ENCODE assay signal across 14 cellular contexts in the genomic region with DNA sequence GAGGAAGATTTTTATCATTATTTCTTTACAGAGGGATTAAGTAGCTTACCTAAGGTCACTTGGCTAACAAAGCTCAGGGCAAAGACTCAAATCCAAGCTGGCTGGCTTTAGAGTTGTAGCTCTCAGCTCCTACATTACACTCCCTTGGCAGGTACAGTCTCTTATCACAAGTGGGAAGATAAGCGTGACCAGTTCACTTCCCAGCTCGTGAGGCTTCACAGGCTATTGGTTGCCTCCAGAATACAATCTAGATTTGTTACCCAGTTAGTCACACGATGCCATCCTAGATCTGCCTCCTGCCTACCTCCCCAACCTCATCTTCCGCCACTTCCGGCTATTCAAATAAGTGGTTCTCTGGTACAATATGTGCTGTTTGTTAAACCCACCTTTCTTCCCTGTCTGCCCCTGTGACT. TPM values are rescaled to one million over a fixed set of nuclear protein-coding genes. Genes with fewer than 3 reads are reported as not detected.
DNase-seq lines count a peak whose midpoint lies in the region; ATAC-seq and TF ChIP-seq lines count a peak whose summit lies in the region.
"Had no signal": no experiment of that assay in that cellular context is flagged by ENCODE, and none has a peak within 500 bp of the region (broad histone marks: within the 10 kb centered on the region; RNA-seq: fewer than 3 reads in every experiment).

No MANE protein-coding gene starts in this region.

- H3K36me3 ChIP-seq in adrenal gland (replicated peaks in 1 of 2) (no peaks in the 10 kb centered on the region), esophagus squamous epithelium (no peaks in the 10 kb centered on the region)

- intact Hi-C loops in adrenal gland (cut with DNase I) (no loop called here), esophagus squamous epithelium (cut with DNase I) (no loop called here)

- H3K4me1 ChIP-seq in adrenal gland (replicated peaks in 1 of 2), result peaks cover 0 to 3% of the 10 kb centered on the region in 2 donors
- H3K4me1 ChIP-seq in esophagus squamous epithelium, result no peaks in the 10 kb centered on the region

- no peaks in the 10 kb centered on the region for H3K36me3 Mint-ChIP-seq in memory B cell
- no peaks in the 10 kb centered on the region for H3K36me3 Mint-ChIP-seq in stimulated activated effector memory CD8-positive, alpha-beta T cell treated with anti-CD3 and anti-CD28 coated beads, Interleukin-12 subunit alpha, Interleukin-12 subunit beta, amount 100 ng/mL, for 72 hours
- H3K36me3 Mint-ChIP-seq: WTC11 had no signal

- no peak for DNase-seq in memory B cell (ENCODE audit: low spot score in 2 of 2)
- DNase-seq in hypothalamus (lab: John Stamatoyannopoulos, UW), result no peak
- no peak for DNase-seq in stimulated activated effector memory CD8-positive, alpha-beta T cell treated with anti-CD3 and anti-CD28 coated beads, Interleukin-12 subunit alpha, Interleukin-12 subunit beta, amount 100 ng/mL, for 72 hours (ENCODE audit: low spot score in 2 of 2)
- DNase-seq in adrenal gland, result no peak
- no peak for DNase-seq in esophagus squamous epithelium (lab: John Stamatoyannopoulos, UW)
- DNase-seq: activated naive CD4-positive, alpha-beta T cell; DMS79; GOT3; NCI-H774; occipital lobe had no signal

- H3K9me3 ChIP-seq in adrenal gland (replicated peaks in 1 of 3), result no peaks in the 10 kb centered on the region
- no peaks in the 10 kb centered on the region for H3K9me3 ChIP-seq in esophagus squamous epithelium

- no peak overlapping the region for H3K27ac Mint-ChIP-seq in memory B cell
- H3K27ac Mint-ChIP-seq in stimulated activated effector memory CD8-positive, alpha-beta T cell treated with anti-CD3 and anti-CD28 coated beads, Interleukin-12 subunit alpha, Interleukin-12 subunit beta, amount 100 ng/mL, for 72 hours, result no peak overlapping the region
- H3K27ac Mint-ChIP-seq: WTC11 had no signal

- ATAC-seq in GM18517 (IDR thresholded peaks at IDR 0.05; ENCODE audit: unreplicated experiment) (peak; percentile 50), GM21423 (IDR thresholded peaks at IDR 0.05; ENCODE audit: unreplicated experiment) (peak; percentile 63), HG03469 (IDR thresholded peaks at IDR 0.05; ENCODE audit: unreplicated experiment) (peak; percentile 49), memory B cell (ENCODE audit: low read depth) (peak; percentile 64)
- no peak for ATAC-seq in stimulated activated effector memory CD8-positive, alpha-beta T cell treated with anti-CD3 and anti-CD28 coated beads, Interleukin-12 subunit alpha, Interleukin-12 subunit beta, amount 100 ng/mL, for 72 hours
- ATAC-seq: WTC11 had no signal

- no peak overlapping the region for H3K4me3 Mint-ChIP-seq in memory B cell
- H3K4me3 Mint-ChIP-seq in stimulated activated effector memory CD8-positive, alpha-beta T cell treated with anti-CD3 and anti-CD28 coated beads, Interleukin-12 subunit alpha, Interleukin-12 subunit beta, amount 100 ng/mL, for 72 hours, result no peak overlapping the region
- H3K4me3 Mint-ChIP-seq: WTC11 had no signal

- TF ChIP-seq CTCF in adrenal gland (IDR thresholded peaks at IDR 0.05), result no peak
- no peak for TF ChIP-seq CTCF in esophagus squamous epithelium (IDR thresholded peaks at IDR 0.05)

- no peak overlapping the region for H3K27ac ChIP-seq in adrenal gland
- H3K27ac ChIP-seq in esophagus squamous epithelium, result no peak overlapping the region

- WGBS in adrenal gland, 4 donors, result 54 to 66% (median 57%) methylated on average over 5 of the region's 5 CpGs
- 42 to 55% methylated on average over 5 of the region's 5 CpGs for WGBS in esophagus squamous epithelium, 2 donors

- no peaks in the 10 kb centered on the region for H3K9me3 Mint-ChIP-seq in memory B cell
- H3K9me3 Mint-ChIP-seq in stimulated activated effector memory CD8-positive, alpha-beta T cell treated with anti-CD3 and anti-CD28 coated beads, Interleukin-12 subunit alpha, Interleukin-12 subunit beta, amount 100 ng/mL, for 72 hours, result no peaks in the 10 kb centered on the region
- H3K9me3 Mint-ChIP-seq: WTC11 had no signal

- H3K4me3 ChIP-seq in adrenal gland (no peak overlapping the region), esophagus squamous epithelium (peak overlapping the region in 2 of 4 donors; percentile 8 to 52)

- no peaks in the 10 kb centered on the region for H3K27me3 ChIP-seq in adrenal gland
- H3K27me3 ChIP-seq in esophagus squamous epithelium, result peaks cover 0 to 9% (median 0%) of the 10 kb centered on the region in 4 donors

- peaks cover 10% of the 10 kb centered on the region for H3K4me1 Mint-ChIP-seq in memory B cell
- peaks cover 11% of the 10 kb centered on the region for H3K4me1 Mint-ChIP-seq in stimulated activated effector memory CD8-positive, alpha-beta T cell treated with anti-CD3 and anti-CD28 coated beads, Interleukin-12 subunit alpha, Interleukin-12 subunit beta, amount 100 ng/mL, for 72 hours
- H3K4me1 Mint-ChIP-seq: WTC11 had no signal

- peaks cover 6% of the 10 kb centered on the region for H3K27me3 Mint-ChIP-seq in memory B cell

- TF ChIP-seq POLR2A in adrenal gland (IDR thresholded peaks at IDR 0.05) (no peak), esophagus squamous epithelium (IDR thresholded peaks at IDR 0.05) (no peak)

RNA-seq across cellular contexts. Expression of a gene that starts 3.7 kb away (rescaled TPM):
- 10 to 100 TPM in 4 of 8 donors, 1 to 10 TPM in 4; 2.2 to 31.2 (median 9.1) TPM for total RNA-seq in adrenal gland
- 1 to 10 TPM; 1.4 to 6.4 (median 2.3) TPM for polyA plus RNA-seq in adrenal gland
- total RNA-seq in esophagus squamous epithelium, result 10 to 100 TPM in 2 of 4 donors, 1 to 10 TPM in 1, under 1 TPM in 1; 0.80 to 58.0 (median 14.8) TPM
- total RNA-seq: WTC11 had no signal
